ENCODE assay signal across 25 cellular contexts in the genomic region with DNA sequence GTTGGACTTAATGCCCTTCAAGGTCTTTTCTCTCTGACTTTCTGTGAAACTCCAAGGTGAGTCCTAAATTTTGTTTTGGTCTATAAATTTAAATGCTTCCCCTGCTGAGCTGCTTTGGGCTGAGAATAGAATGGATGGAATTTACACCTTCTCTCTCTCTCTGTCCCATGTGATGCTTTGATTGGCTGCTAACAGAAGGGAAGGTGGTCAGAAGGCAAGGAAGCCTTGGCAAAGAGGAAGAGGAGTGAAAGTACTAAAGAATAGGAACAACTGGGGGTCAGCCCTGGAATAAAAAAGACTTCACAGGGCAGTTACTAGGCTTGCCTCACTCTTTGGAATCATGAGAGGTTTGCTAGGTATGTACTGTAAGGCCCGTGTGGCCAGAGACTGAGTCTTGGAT.
"Had no signal": no experiment of that assay in that cellular context is flagged by ENCODE, and none has a peak within 500 bp of the region (broad histone marks: within the 10 kb centered on the region; RNA-seq: fewer than 3 reads in every experiment).

No MANE protein-coding gene starts in this region.

- H3K36me3 ChIP-seq: brain microvascular endothelial cell, esophagus muscularis mucosa, neural progenitor cell, right atrium auricular region had no signal

- H3K9ac ChIP-seq: neural progenitor cell, parathyroid adenoma had no signal

- H3K27me3 Mint-ChIP-seq: activated CD4-positive, alpha-beta memory T cell treated with anti-CD3 and anti-CD28 coated beads, Interleukin-2, amount 10 ng/mL, durations not matched to agents 7 days and 5 days; activated naive CD4-positive, alpha-beta T cell treated with anti-CD3 and anti-CD28 coated beads, Interleukin-2, amount 10 ng/mL, durations not matched to agents 7 days and 5 days; memory B cell had no signal

- H3K4me2 ChIP-seq: neural progenitor cell had no signal

- ATAC-seq: naive thymus-derived CD8-positive, alpha-beta T cell; stimulated activated naive CD8-positive, alpha-beta T cell treated with anti-CD3 and anti-CD28 coated beads, Interleukin-15, Interleukin-2, amounts not matched to agents 100 U/mL and 50 U/mL, for 24 hours had no signal

- H3K27me3 ChIP-seq: brain microvascular endothelial cell, dorsolateral prefrontal cortex, esophagus muscularis mucosa, neural progenitor cell, right atrium auricular region, testis had no signal

- H3K4me1 Mint-ChIP-seq: activated CD4-positive, alpha-beta memory T cell treated with anti-CD3 and anti-CD28 coated beads, Interleukin-2, amount 10 ng/mL, durations not matched to agents 7 days and 5 days; activated CD4-positive, alpha-beta T cell treated with anti-CD3 and anti-CD28 coated beads, Interleukin-2, amount 10 ng/mL, durations not matched to agents 7 days and 5 days; activated naive CD4-positive, alpha-beta T cell treated with anti-CD3 and anti-CD28 coated beads, Interleukin-2, amount 10 ng/mL, durations not matched to agents 7 days and 5 days; activated naive CD8-positive, alpha-beta T cell treated with anti-CD3 and anti-CD28 coated beads, Interleukin-2, amount 10 ng/mL, durations not matched to agents 7 days and 5 days; naive thymus-derived CD8-positive, alpha-beta T cell had no signal

- H3K27ac Mint-ChIP-seq: activated CD4-positive, alpha-beta memory T cell treated with anti-CD3 and anti-CD28 coated beads, Interleukin-2, amount 10 ng/mL, durations not matched to agents 7 days and 5 days; activated CD4-positive, alpha-beta T cell treated with anti-CD3 and anti-CD28 coated beads, Interleukin-2, amount 10 ng/mL, durations not matched to agents 7 days and 5 days; activated naive CD4-positive, alpha-beta T cell treated with anti-CD3 and anti-CD28 coated beads, Interleukin-2, amount 10 ng/mL, durations not matched to agents 7 days and 5 days; activated naive CD8-positive, alpha-beta T cell treated with anti-CD3 and anti-CD28 coated beads, Interleukin-2, amount 10 ng/mL, durations not matched to agents 7 days and 5 days; activated T-cell treated with anti-CD3 and anti-CD28 coated beads, Interleukin-2, amount 50 U/mL, for 24 hours; memory B cell; naive thymus-derived CD8-positive, alpha-beta T cell; neural progenitor cell had no signal

- DNase-seq: activated CD4-positive, alpha-beta memory T cell treated with anti-CD3 and anti-CD28 coated beads, Interleukin-2, amount 10 ng/mL, durations not matched to agents 7 days and 5 days; activated CD4-positive, alpha-beta T cell treated with anti-CD3 and anti-CD28 coated beads for 1 hour; activated CD4-positive, alpha-beta T cell treated with anti-CD3 and anti-CD28 coated beads, Interleukin-2, amount 10 ng/mL, durations not matched to agents 7 days and 5 days; activated CD8-positive, alpha-beta memory T cell treated with anti-CD3 and anti-CD28 coated beads, Interleukin-2, amount 50 U/mL, for 48 hours; activated gamma-delta T cell; activated naive CD4-positive, alpha-beta T cell treated with anti-CD3 and anti-CD28 coated beads, Interleukin-2, amount 10 ng/mL, durations not matched to agents 7 days and 5 days; activated naive CD8-positive, alpha-beta T cell treated with anti-CD3 and anti-CD28 coated beads, Interleukin-2, amount 10 ng/mL, durations not matched to agents 7 days and 5 days; activated T-cell treated with anti-CD3 and anti-CD28 coated beads, Interleukin-2, amount 50 U/mL, for 24 hours; brain microvascular endothelial cell; dorsolateral prefrontal cortex; foreskin melanocyte; naive thymus-derived CD8-positive, alpha-beta T cell; occipital lobe; stimulated activated CD4-positive, alpha-beta T cell treated with anti-CD3 and anti-CD28 coated beads, Interleukin-15, amount 100 ng/mL, for 24 hours; stimulated activated CD4-positive, alpha-beta T cell treated with anti-CD3 and anti-CD28 coated beads, Interleukin-2, amount 100 ng/mL, for 24 hours; stimulated activated naive CD8-positive, alpha-beta T cell treated with anti-CD3 and anti-CD28 coated beads, Interleukin-15, Interleukin-2, amounts not matched to agents 100 U/mL and 50 U/mL, for 24 hours; T-helper 2 cell; testis; trophoblast cell had no signal

- H3K27ac ChIP-seq: brain microvascular endothelial cell, coronary artery, dorsolateral prefrontal cortex, esophagus muscularis mucosa, neural progenitor cell, parathyroid adenoma, right atrium auricular region, testis had no signal

- H3K4me1 ChIP-seq: parathyroid adenoma, testis had no signal

- H3K4me3 Mint-ChIP-seq: activated CD4-positive, alpha-beta memory T cell treated with anti-CD3 and anti-CD28 coated beads, Interleukin-2, amount 10 ng/mL, durations not matched to agents 7 days and 5 days; activated CD4-positive, alpha-beta T cell treated with anti-CD3 and anti-CD28 coated beads, Interleukin-2, amount 10 ng/mL, durations not matched to agents 7 days and 5 days; activated naive CD4-positive, alpha-beta T cell treated with anti-CD3 and anti-CD28 coated beads, Interleukin-2, amount 10 ng/mL, durations not matched to agents 7 days and 5 days; activated naive CD8-positive, alpha-beta T cell treated with anti-CD3 and anti-CD28 coated beads, Interleukin-2, amount 10 ng/mL, durations not matched to agents 7 days and 5 days; activated T-cell treated with anti-CD3 and anti-CD28 coated beads, Interleukin-2, amount 50 U/mL, for 24 hours; naive thymus-derived CD8-positive, alpha-beta T cell; neural progenitor cell had no signal

- H3K9me3 ChIP-seq: esophagus muscularis mucosa, right atrium auricular region, testis had no signal

- H3K9me3 Mint-ChIP-seq: activated CD4-positive, alpha-beta memory T cell treated with anti-CD3 and anti-CD28 coated beads, Interleukin-2, amount 10 ng/mL, durations not matched to agents 7 days and 5 days; activated CD4-positive, alpha-beta T cell treated with anti-CD3 and anti-CD28 coated beads, Interleukin-2, amount 10 ng/mL, durations not matched to agents 7 days and 5 days; activated naive CD4-positive, alpha-beta T cell treated with anti-CD3 and anti-CD28 coated beads, Interleukin-2, amount 10 ng/mL, durations not matched to agents 7 days and 5 days; activated naive CD8-positive, alpha-beta T cell treated with anti-CD3 and anti-CD28 coated beads, Interleukin-2, amount 10 ng/mL, durations not matched to agents 7 days and 5 days; activated T-cell treated with anti-CD3 and anti-CD28 coated beads, Interleukin-2, amount 50 U/mL, for 24 hours; memory B cell; naive thymus-derived CD8-positive, alpha-beta T cell; neural progenitor cell had no signal

- H3K4me3 ChIP-seq: coronary artery, dorsolateral prefrontal cortex, esophagus muscularis mucosa, neural progenitor cell, right atrium auricular region, testis had no signal

- H3K36me3 Mint-ChIP-seq: activated naive CD4-positive, alpha-beta T cell treated with anti-CD3 and anti-CD28 coated beads, Interleukin-2, amount 10 ng/mL, durations not matched to agents 7 days and 5 days; activated naive CD8-positive, alpha-beta T cell treated with anti-CD3 and anti-CD28 coated beads, Interleukin-2, amount 10 ng/mL, durations not matched to agents 7 days and 5 days; memory B cell; naive thymus-derived CD8-positive, alpha-beta T cell; neural progenitor cell had no signal
